ENCODE assay signal across 14 cellular contexts in the genomic region with DNA sequence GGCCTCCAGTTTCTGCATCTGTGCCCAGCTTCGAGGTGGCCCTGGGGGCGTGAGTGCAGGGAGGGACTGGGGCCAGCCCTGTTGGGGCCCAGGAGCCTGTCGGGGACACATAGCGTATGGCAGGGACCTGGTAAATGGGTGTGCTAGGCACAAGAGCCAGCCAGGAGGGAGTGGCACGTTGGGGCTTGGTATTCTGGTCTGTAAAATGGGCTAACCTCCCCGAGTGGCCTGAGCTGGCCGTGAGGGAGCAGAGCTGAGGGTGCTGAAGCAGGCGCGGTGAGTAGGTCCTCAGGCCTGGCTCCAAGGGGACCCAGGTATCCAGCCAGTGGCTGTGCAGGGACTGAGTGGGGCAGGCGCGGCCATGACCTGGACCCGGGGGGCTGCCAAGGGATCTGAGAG. TPM values are rescaled to one million over a fixed set of nuclear protein-coding genes. Genes with fewer than 3 reads are reported as not detected.
DNase-seq lines count a peak whose midpoint lies in the region; ATAC-seq and TF ChIP-seq lines count a peak whose summit lies in the region.
"Had no signal": no experiment of that assay in that cellular context is flagged by ENCODE, and none has a peak within 500 bp of the region (broad histone marks: within the 10 kb centered on the region; RNA-seq: fewer than 3 reads in every experiment).

No MANE protein-coding gene starts in this region.

- H3K9me3 ChIP-seq in BLaER1 = no peaks in the 10 kb centered on the region
- no peaks in the 10 kb centered on the region for H3K9me3 ChIP-seq in Karpas-422 (ENCODE audit: low read length)
- H3K9me3 ChIP-seq in MM.1S (replicated peaks; ENCODE audit: insufficient read depth, low read length) = no peaks in the 10 kb centered on the region
- H3K9me3 ChIP-seq: MG63, right lobe of liver, SJSA1 had no signal

- H4K20me1 ChIP-seq in BLaER1 (peaks cover 86% of the 10 kb centered on the region), Karpas-422 (ENCODE audit: insufficient read depth, low read depth, low read length) (peaks cover 45% of the 10 kb centered on the region), MM.1S (ENCODE audit: insufficient read depth, low read length) (no peaks in the 10 kb centered on the region; the same call in 1 of the 2 replicates)

- DNase-seq in Karpas-422 = peak; percentile 70
- no peak for DNase-seq in glutamatergic neuron
- no peak for DNase-seq in activated gamma-delta T cell (lab: John Stamatoyannopoulos, UW)
- DNase-seq in activated CD8-positive, alpha-beta T cell treated with anti-CD3 and anti-CD28 coated beads, Interleukin-2, amount 10 ng/mL, durations not matched to agents 7 days and 5 days = no peak
- DNase-seq in MM.1S = no peak
- DNase-seq: CD4-positive, CD25-positive, alpha-beta regulatory T cell; effector memory CD8-positive, alpha-beta T cell; GM23248; MG63; NK-92 treated with Interleukin-12 subunit alpha and Interleukin-12 subunit beta, amount 100 ng/mL, for 24 hours had no signal

- H3K9me2 ChIP-seq in Karpas-422 (replicated peaks; ENCODE audit: insufficient read depth, low read length) (no peaks in the 10 kb centered on the region), MM.1S (replicated peaks; ENCODE audit: insufficient read depth, low read length) (no peaks in the 10 kb centered on the region)

- H3K79me2 ChIP-seq in Karpas-422 (ENCODE audit: low read length) (peaks cover 29% of the 10 kb centered on the region), MM.1S (ENCODE audit: low read length) (peaks cover 29% of the 10 kb centered on the region)

- H3K27ac Mint-ChIP-seq in glutamatergic neuron (ENCODE audit: unreplicated experiment) = peak overlapping the region; percentile 62
- no peak overlapping the region for H3K27ac Mint-ChIP-seq in activated CD8-positive, alpha-beta T cell treated with anti-CD3 and anti-CD28 coated beads, Interleukin-2, amount 10 ng/mL, durations not matched to agents 7 days and 5 days

- H3K4me1 ChIP-seq in BLaER1 (peaks cover 28% of the 10 kb centered on the region), Karpas-422 (ENCODE audit: low read length) (peaks cover 26% of the 10 kb centered on the region), MM.1S (ENCODE audit: low read length) (peaks cover 12% of the 10 kb centered on the region)

- H3K4me3 ChIP-seq in BLaER1 (no peak overlapping the region), Karpas-422 (ENCODE audit: low read length) (no peak overlapping the region), MM.1S (ENCODE audit: low read length) (no peak overlapping the region)
- H3K4me3 ChIP-seq: GM23248, MG63, right lobe of liver, SJSA1 had no signal

- POLR2A ChIA-PET in activated CD8-positive, alpha-beta T cell treated with anti-CD3 and anti-CD28 coated beads, Interleukin-2, amount 10 ng/mL, durations not matched to agents 7 days and 5 days (lab: Charles Lee) = no interaction called here

- no peak overlapping the region for H3K4me2 ChIP-seq in BLaER1
- H3K4me2 ChIP-seq in Karpas-422 (ENCODE audit: low read depth, low read length, poor library complexity, severe bottlenecking) = no peak overlapping the region
- no peak overlapping the region for H3K4me2 ChIP-seq in MM.1S (ENCODE audit: low read depth, low read length)

- H2AFZ ChIP-seq in Karpas-422 (ENCODE audit: low read length) (no peak overlapping the region), MM.1S (ENCODE audit: low read length) (no peak overlapping the region)
- H2AFZ ChIP-seq: GM23248 had no signal

- H3K27me3 ChIP-seq in BLaER1 (no peaks in the 10 kb centered on the region), Karpas-422 (ENCODE audit: low read length) (no peaks in the 10 kb centered on the region), MM.1S (replicated peaks; ENCODE audit: insufficient read depth, low read length) (no peaks in the 10 kb centered on the region)
- H3K27me3 ChIP-seq: MG63, right lobe of liver, SJSA1 had no signal

- H3K4me3 Mint-ChIP-seq in glutamatergic neuron (ENCODE audit: unreplicated experiment) = no peak overlapping the region
- no peak overlapping the region for H3K4me3 Mint-ChIP-seq in activated CD8-positive, alpha-beta T cell treated with anti-CD3 and anti-CD28 coated beads, Interleukin-2, amount 10 ng/mL, durations not matched to agents 7 days and 5 days
- H3K4me3 Mint-ChIP-seq: effector memory CD8-positive, alpha-beta T cell had no signal

- peaks cover 21% of the 10 kb centered on the region for H3K27me3 Mint-ChIP-seq in glutamatergic neuron (ENCODE audit: unreplicated experiment)
- H3K27me3 Mint-ChIP-seq in activated CD8-positive, alpha-beta T cell treated with anti-CD3 and anti-CD28 coated beads, Interleukin-2, amount 10 ng/mL, durations not matched to agents 7 days and 5 days (ENCODE audit: low read depth) = peaks cover 9% of the 10 kb centered on the region
- H3K27me3 Mint-ChIP-seq: CD4-positive, CD25-positive, alpha-beta regulatory T cell; effector memory CD8-positive, alpha-beta T cell had no signal

- H3K36me3 ChIP-seq in BLaER1 (peaks cover 64% of the 10 kb centered on the region), Karpas-422 (ENCODE audit: insufficient read depth, low read length) (peaks cover 29% of the 10 kb centered on the region; the same call in 1 of the 2 replicates), MM.1S (replicated peaks; ENCODE audit: insufficient read depth, low read length) (no peaks in the 10 kb centered on the region)

- CTCF ChIA-PET in activated CD8-positive, alpha-beta T cell treated with anti-CD3 and anti-CD28 coated beads, Interleukin-2, amount 10 ng/mL, durations not matched to agents 7 days and 5 days (lab: Charles Lee) = no interaction called here

- H3F3A ChIP-seq in MM.1S (ENCODE audit: insufficient read depth, low read length) = peaks cover 19% of the 10 kb centered on the region

- no peaks in the 10 kb centered on the region for H3K36me3 Mint-ChIP-seq in glutamatergic neuron (ENCODE audit: unreplicated experiment)
- peaks cover 12% of the 10 kb centered on the region for H3K36me3 Mint-ChIP-seq in activated CD8-positive, alpha-beta T cell treated with anti-CD3 and anti-CD28 coated beads, Interleukin-2, amount 10 ng/mL, durations not matched to agents 7 days and 5 days (ENCODE audit: low read depth)
- H3K36me3 Mint-ChIP-seq: CD4-positive, CD25-positive, alpha-beta regulatory T cell had no signal

- peaks cover 15% of the 10 kb centered on the region for H3K9me3 Mint-ChIP-seq in glutamatergic neuron (ENCODE audit: unreplicated experiment)
- no peaks in the 10 kb centered on the region for H3K9me3 Mint-ChIP-seq in activated CD8-positive, alpha-beta T cell treated with anti-CD3 and anti-CD28 coated beads, Interleukin-2, amount 10 ng/mL, durations not matched to agents 7 days and 5 days (ENCODE audit: insufficient read depth)
- H3K9me3 Mint-ChIP-seq: CD4-positive, CD25-positive, alpha-beta regulatory T cell; effector memory CD8-positive, alpha-beta T cell had no signal

- TF ChIP-seq CTCF in glutamatergic neuron (IDR thresholded peaks at IDR 0.05; ENCODE audit: partially characterized antibody, unreplicated experiment) (no peak), MM.1S (IDR thresholded peaks at IDR 0.05; ENCODE audit: low read length) (no peak)

- no peak overlapping the region for H3K9ac ChIP-seq in BLaER1
- H3K9ac ChIP-seq in Karpas-422 (ENCODE audit: low read length) = no peak overlapping the region
- no peak overlapping the region for H3K9ac ChIP-seq in MM.1S (ENCODE audit: low read length)
- H3K9ac ChIP-seq: GM23248 had no signal

- no peak for ATAC-seq in activated CD8-positive, alpha-beta T cell treated with anti-CD3 and anti-CD28 coated beads, Interleukin-2, amount 10 ng/mL, durations not matched to agents 7 days and 5 days
- ATAC-seq: activated CD4-positive, CD25-positive, alpha-beta regulatory T cell treated with anti-CD3 and anti-CD28 coated beads, Interleukin-2, amount 50 U/mL, for 24 hours; effector memory CD8-positive, alpha-beta T cell; right lobe of liver had no signal

- peak overlapping the region; percentile 49; the same call in 1 of the 2 replicates for H3K27ac ChIP-seq in BLaER1
- no peak overlapping the region for H3K27ac ChIP-seq in Karpas-422 (ENCODE audit: low read length)
- H3K27ac ChIP-seq in MM.1S (ENCODE audit: low read length) = no peak overlapping the region
- H3K27ac ChIP-seq: GM23248, right lobe of liver, SJSA1 had no signal

- peaks cover 11% of the 10 kb centered on the region for H3K4me1 Mint-ChIP-seq in glutamatergic neuron (ENCODE audit: low read depth, unreplicated experiment)
- peaks cover 15% of the 10 kb centered on the region for H3K4me1 Mint-ChIP-seq in activated CD8-positive, alpha-beta T cell treated with anti-CD3 and anti-CD28 coated beads, Interleukin-2, amount 10 ng/mL, durations not matched to agents 7 days and 5 days (ENCODE audit: low read depth)

RNA-seq across cellular contexts. Expression of a gene that starts 4.3 kb away (rescaled TPM):
- 67.8 and 114 TPM in 2 replicates for total RNA-seq in Karpas-422 (2014; rRNA removed; shearing (Covaris generic); ENCODE audit: low replicate concordance)
- total RNA-seq in glutamatergic neuron (ENCODE audit: unreplicated experiment) = 342 TPM
- total RNA-seq in activated CD8-positive, alpha-beta T cell treated with anti-CD3 and anti-CD28 coated beads, Interleukin-2, amount 10 ng/mL, durations not matched to agents 7 days and 5 days = 10 to 100 TPM; 78.8 to 94.3 TPM

RNA-seq across cellular contexts. Expression of a gene that starts 12.1 kb away (rescaled TPM):
- total RNA-seq in Karpas-422 (2014; rRNA removed; shearing (Covaris generic); ENCODE audit: low replicate concordance) = 49.4 and 101 TPM in 2 replicates
- 81.3 TPM for total RNA-seq in glutamatergic neuron (ENCODE audit: unreplicated experiment)
- total RNA-seq in activated CD8-positive, alpha-beta T cell treated with anti-CD3 and anti-CD28 coated beads, Interleukin-2, amount 10 ng/mL, durations not matched to agents 7 days and 5 days = 100 to 1,000 TPM; 113 to 120 TPM

RNA-seq across cellular contexts. Expression of a gene that starts 21.9 kb away (rescaled TPM):
- 8.2 and 8.9 TPM in 2 replicates for total RNA-seq in Karpas-422 (2014; rRNA removed; shearing (Covaris generic); ENCODE audit: low replicate concordance)
- 23.7 TPM for total RNA-seq in glutamatergic neuron (ENCODE audit: unreplicated experiment)
- total RNA-seq in activated CD8-positive, alpha-beta T cell treated with anti-CD3 and anti-CD28 coated beads, Interleukin-2, amount 10 ng/mL, durations not matched to agents 7 days and 5 days = 10 to 100 TPM; 15.6 to 16.4 TPM

RNA-seq across cellular contexts. Expression of a gene that starts 22.2 kb away (rescaled TPM):
- total RNA-seq in Karpas-422 (2014; rRNA removed; shearing (Covaris generic); ENCODE audit: low replicate concordance) = 13.6 and 17.8 TPM in 2 replicates
- 56.8 TPM for total RNA-seq in glutamatergic neuron (ENCODE audit: unreplicated experiment)
- 10 to 100 TPM; 28.6 to 30.8 TPM for total RNA-seq in activated CD8-positive, alpha-beta T cell treated with anti-CD3 and anti-CD28 coated beads, Interleukin-2, amount 10 ng/mL, durations not matched to agents 7 days and 5 days

RNA-seq across cellular contexts. Expression of a gene that starts 37.2 kb away (rescaled TPM):
- 37.8 and 40.5 TPM in 2 replicates for total RNA-seq in Karpas-422 (2014; rRNA removed; shearing (Covaris generic); ENCODE audit: low replicate concordance)
- total RNA-seq in glutamatergic neuron (ENCODE audit: unreplicated experiment) = 51.0 TPM
- 10 to 100 TPM; 59.9 to 62.2 TPM for total RNA-seq in activated CD8-positive, alpha-beta T cell treated with anti-CD3 and anti-CD28 coated beads, Interleukin-2, amount 10 ng/mL, durations not matched to agents 7 days and 5 days
